14 cellular contexts compared by ENCODE assay signal in the genomic region with DNA sequence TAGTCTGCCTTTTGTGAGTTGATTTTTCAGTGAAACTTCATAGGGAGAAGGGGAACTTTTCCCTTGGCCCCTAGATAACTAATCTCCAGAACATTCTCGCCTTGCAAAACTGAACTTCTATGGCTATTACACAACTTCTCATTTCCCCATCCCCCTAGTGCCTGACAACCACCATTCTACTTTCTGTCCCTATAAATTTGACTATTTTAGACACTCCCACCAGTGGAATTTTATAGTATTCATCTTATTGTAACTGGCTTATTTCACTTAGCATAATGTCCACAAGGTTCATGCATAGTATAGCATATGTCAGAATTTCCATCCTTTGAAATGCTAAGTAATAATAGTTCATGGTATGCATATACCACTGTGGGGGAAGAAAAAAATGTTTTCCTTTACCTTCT. TPM values are rescaled to one million over a fixed set of nuclear protein-coding genes. Genes with fewer than 3 reads are reported as not detected.
DNase-seq lines count a peak whose midpoint lies in the region; ATAC-seq, FAIRE-seq and TF ChIP-seq lines count a peak whose summit lies in the region.
"Had no signal": no experiment of that assay in that cellular context is flagged by ENCODE, and none has a peak within 500 bp of the region (broad histone marks: within the 10 kb centered on the region; RNA-seq: fewer than 3 reads in every experiment).

No MANE protein-coding gene starts in this region.

- H3K4me1 Mint-ChIP-seq in activated CD4-positive, alpha-beta T cell treated with anti-CD3 and anti-CD28 coated beads, Interleukin-2, amount 10 ng/mL, durations not matched to agents 24 days and 14 days: peaks cover 46% of the 10 kb centered on the region
- H3K4me1 Mint-ChIP-seq in activated CD4-positive, alpha-beta T cell treated with anti-CD3 and anti-CD28 coated beads, Interleukin-2, amount 10 ng/mL, durations not matched to agents 7 days and 5 days: peaks cover 12% of the 10 kb centered on the region

- H3K9me1 ChIP-seq in K562 (ENCODE audit: control insufficient read depth, insufficient read depth, low read length): no peaks in the 10 kb centered on the region

- DNase-seq in activated CD4-positive, alpha-beta T cell treated with anti-CD3 and anti-CD28 coated beads, Interleukin-2, amount 10 ng/mL, durations not matched to agents 24 days and 14 days: no peak
- DNase-seq in activated CD4-positive, alpha-beta T cell treated with anti-CD3 and anti-CD28 coated beads, Interleukin-2, amount 10 ng/mL, durations not matched to agents 7 days and 5 days: no peak
- peak; percentile 40 to 56 for DNase-seq in Kasumi-1 (lab: John Stamatoyannopoulos, UW)
- no peak for DNase-seq in K562 (ENCODE audit: extremely low read depth in 1 of 4, low spot score in 3 of 4)
- peak; percentile 17 for DNase-seq in skeletal muscle cell (ENCODE audit: low read depth)
- DNase-seq in COR-L47 (lab: John Stamatoyannopoulos, UW): no peak
- DNase-seq: activated CD4-positive, alpha-beta T cell treated with anti-CD3 and anti-CD28 coated beads, Interleukin-2, amount 50 U/mL, for 4 hours; KG1; naive thymus-derived CD8-positive, alpha-beta T cell; sigmoid colon had no signal

- H4K20me1 ChIP-seq in K562 (replicated peaks; ENCODE audit: control insufficient read depth, insufficient read depth, low read length): no peaks in the 10 kb centered on the region

- FAIRE-seq in K562 (lab: Jason Lieb, UNC): no peak
- FAIRE-seq: A204.1 had no signal

- no peak overlapping the region for H3K4me3 ChIP-seq in K562
- H3K4me3 ChIP-seq in skeletal muscle cell (ENCODE audit: low read depth, low read length): no peak overlapping the region
- H3K4me3 ChIP-seq: sigmoid colon, tibial nerve had no signal

- H3K36me3 Mint-ChIP-seq in activated CD4-positive, alpha-beta T cell treated with anti-CD3 and anti-CD28 coated beads, Interleukin-2, amount 10 ng/mL, durations not matched to agents 24 days and 14 days (ENCODE audit: low read depth): peaks cover 18% of the 10 kb centered on the region
- peaks cover 16% of the 10 kb centered on the region for H3K36me3 Mint-ChIP-seq in activated CD4-positive, alpha-beta T cell treated with anti-CD3 and anti-CD28 coated beads, Interleukin-2, amount 10 ng/mL, durations not matched to agents 7 days and 5 days (ENCODE audit: low read depth)
- H3K36me3 Mint-ChIP-seq: naive thymus-derived CD8-positive, alpha-beta T cell had no signal

- no peak for TF ChIP-seq EP300 in K562 (IDR thresholded peaks at IDR 0.05; ENCODE audit: low read length)

- TF ChIP-seq CTCF in K562 (IDR thresholded peaks at IDR 0.05 in 2 of 3, conservative IDR thresholded peaks at IDR 0.05 in 1 of 3; ENCODE audit: insufficient read depth in 2 of 3, low read depth in 1 of 3, low read length in 3 of 3): no peak

- no peak overlapping the region for H2AFZ ChIP-seq in K562 (ENCODE audit: low read depth, low read length)

- H3K9ac ChIP-seq in K562 (ENCODE audit: insufficient read depth in 1 of 2, low read depth in 2 of 2, low read length in 2 of 2): no peak overlapping the region

- peaks cover 33% of the 10 kb centered on the region for H3K9me3 Mint-ChIP-seq in activated CD4-positive, alpha-beta T cell treated with anti-CD3 and anti-CD28 coated beads, Interleukin-2, amount 10 ng/mL, durations not matched to agents 24 days and 14 days
- H3K9me3 Mint-ChIP-seq in activated CD4-positive, alpha-beta T cell treated with anti-CD3 and anti-CD28 coated beads, Interleukin-2, amount 10 ng/mL, durations not matched to agents 7 days and 5 days: peaks cover 26% of the 10 kb centered on the region

- 0% methylated on average over 1 of the region's 1 CpG for WGBS in K562 (ENCODE audit: insufficient coverage, low coverage, missing lambda C conversion rate)

- CTCF ChIA-PET in activated CD4-positive, alpha-beta T cell treated with anti-CD3 and anti-CD28 coated beads, Interleukin-2, amount 10 ng/mL, durations not matched to agents 7 days and 5 days (lab: Charles Lee): no interaction called here
- CTCF ChIA-PET in K562 (lab: Yijun Ruan, JAX; ENCODE audit: low intra/inter-chr PET ratio): no interaction called here

- ATAC-seq in K562 (no peak), HG03108 (IDR thresholded peaks at IDR 0.05; ENCODE audit: unreplicated experiment) (no peak), GM19023 (IDR thresholded peaks at IDR 0.05; ENCODE audit: unreplicated experiment) (no peak)
- ATAC-seq: naive thymus-derived CD8-positive, alpha-beta T cell had no signal

- no peaks in the 10 kb centered on the region for H3K27me3 ChIP-seq in K562 (ENCODE audit: control insufficient read depth in 2 of 2, insufficient read depth in 2 of 2, low read length in 2 of 2)
- H3K27me3 ChIP-seq: sigmoid colon, tibial nerve had no signal

- H3K27me3 Mint-ChIP-seq in activated CD4-positive, alpha-beta T cell treated with anti-CD3 and anti-CD28 coated beads, Interleukin-2, amount 10 ng/mL, durations not matched to agents 24 days and 14 days: no peaks in the 10 kb centered on the region
- H3K27me3 Mint-ChIP-seq in activated CD4-positive, alpha-beta T cell treated with anti-CD3 and anti-CD28 coated beads, Interleukin-2, amount 10 ng/mL, durations not matched to agents 7 days and 5 days: no peaks in the 10 kb centered on the region
- H3K27me3 Mint-ChIP-seq: naive thymus-derived CD8-positive, alpha-beta T cell had no signal

- BruUV-seq in K562 (replicated peaks; lab: Mats Ljungman, UMichigan): no TSS peak

- H3K27ac ChIP-seq in K562 (ENCODE audit: extremely low read depth, low read depth, low read length): no peak overlapping the region
- H3K27ac ChIP-seq: sigmoid colon had no signal

- no peaks in the 10 kb centered on the region for H3K79me2 ChIP-seq in K562 (ENCODE audit: control insufficient read depth, insufficient read depth, low read length)

- no peak for TF ChIP-seq POLR2A in K562 (conservative IDR thresholded peaks at IDR 0.05)

- in situ Hi-C loops in K562 (cut with MboI): no loop called here

- no peak for TF ChIP-seq RAD21 in K562 (CRISPR knock-in tag; conservative IDR thresholded peaks at IDR 0.05 in 1 of 2, IDR thresholded peaks at IDR 0.05 in 1 of 2)

- H3K9me3 ChIP-seq in K562 (replicated peaks; ENCODE audit: control insufficient read depth, insufficient read depth, low read depth, low read length): no peaks in the 10 kb centered on the region
- H3K9me3 ChIP-seq: sigmoid colon, tibial nerve had no signal

- H3K4me2 ChIP-seq in K562 (ENCODE audit: insufficient read depth, low read length): no peak overlapping the region

- intact Hi-C loops in activated CD4-positive, alpha-beta T cell treated with anti-CD3 and anti-CD28 coated beads, Interleukin-2, amount 10 ng/mL, durations not matched to agents 24 days and 14 days (cut with micrococcal nuclease): loop anchor here (1.0 to 5.0 kb wide), 7 partner anchors 30 to 1279 kb away; partner anchors contain the start of genes CNOT2 and CPM
- intact Hi-C loops in K562 (cut with micrococcal nuclease): no loop called here

- H3K36me3 ChIP-seq in K562 (ENCODE audit: control insufficient read depth, insufficient read depth, low read length): no peaks in the 10 kb centered on the region
- H3K36me3 ChIP-seq: sigmoid colon, tibial nerve had no signal

- POLR2A ChIA-PET in activated CD4-positive, alpha-beta T cell treated with anti-CD3 and anti-CD28 coated beads, Interleukin-2, amount 10 ng/mL, durations not matched to agents 7 days and 5 days (lab: Charles Lee): no interaction called here
- POLR2A ChIA-PET in K562 (lab: Yijun Ruan, JAX): interaction anchor here (0.6 kb wide), 1 partner anchor 1311 kb away, joined by 3 read pairs; no protein-coding TSS in a partner anchor

- H3K4me3 Mint-ChIP-seq in activated CD4-positive, alpha-beta T cell treated with anti-CD3 and anti-CD28 coated beads, Interleukin-2, amount 10 ng/mL, durations not matched to agents 24 days and 14 days: peak overlapping the region; percentile 20
- H3K4me3 Mint-ChIP-seq in activated CD4-positive, alpha-beta T cell treated with anti-CD3 and anti-CD28 coated beads, Interleukin-2, amount 10 ng/mL, durations not matched to agents 7 days and 5 days: no peak overlapping the region
- H3K4me3 Mint-ChIP-seq: naive thymus-derived CD8-positive, alpha-beta T cell had no signal

- no peaks in the 10 kb centered on the region for H3K4me1 ChIP-seq in K562 (replicated peaks in 1 of 2; ENCODE audit: control insufficient read depth in 2 of 2, insufficient read depth in 2 of 2, low read length in 2 of 2)

- peak overlapping the region; percentile 88 for H3K27ac Mint-ChIP-seq in activated CD4-positive, alpha-beta T cell treated with anti-CD3 and anti-CD28 coated beads, Interleukin-2, amount 10 ng/mL, durations not matched to agents 24 days and 14 days
- no peak overlapping the region for H3K27ac Mint-ChIP-seq in activated CD4-positive, alpha-beta T cell treated with anti-CD3 and anti-CD28 coated beads, Interleukin-2, amount 10 ng/mL, durations not matched to agents 7 days and 5 days
- H3K27ac Mint-ChIP-seq: naive thymus-derived CD8-positive, alpha-beta T cell had no signal

TF ChIP-seq in K562, 482 proteins besides CTCF, POLR2A, EP300 and RAD21 (continues in another document):
- TF ChIP-seq PHF8 (IDR thresholded peaks at IDR 0.05; ENCODE audit: borderline replicate concordance, low read length) (no peak), CHD2 (IDR thresholded peaks at IDR 0.05; ENCODE audit: low read depth, low read length) (no peak), CEBPB (tag; IDR thresholded peaks at IDR 0.05) (peak; percentile 75)

RNA-seq across cellular contexts. Expression of gene CPM, which starts 30.5 kb away (rescaled TPM):
- 63.5 and 76.5 TPM in 2 replicates for total RNA-seq in activated CD4-positive, alpha-beta T cell treated with anti-CD3 and anti-CD28 coated beads, Interleukin-2, amount 10 ng/mL, durations not matched to agents 24 days and 14 days
- total RNA-seq in activated CD4-positive, alpha-beta T cell treated with anti-CD3 and anti-CD28 coated beads, Interleukin-2, amount 10 ng/mL, durations not matched to agents 7 days and 5 days: under 1 TPM; 0.27 to 0.87 TPM
- total RNA-seq in K562 (2011; cell fraction: chromatin; rRNA removed; ENCODE audit: low replicate concordance): not detected in 2 replicates
- total RNA-seq in K562 (2011; cell fraction: nucleolus; rRNA removed): not detected in 2 replicates
- not detected in 2 replicates for total RNA-seq in K562 (2011; cell fraction: nucleoplasm; rRNA removed)
- total RNA-seq in K562 (2014; rRNA removed): not detected in 2 replicates
- total RNA-seq in K562 (2014; rRNA removed; fragmentation: Illumina TruSeq; extraction: Trizol): not detected in 2 replicates
- not detected in 2 replicates for total RNA-seq in K562 (2015; rRNA removed; fragmentation: Illumina TruSeq; extraction: Trizol)
- 0.22 and 0.31 TPM in 2 replicates for total RNA-seq in K562 (2021)
- polyA plus RNA-seq in K562 (2011; rRNA removed): not detected in 2 replicates
- not detected in 2 replicates for polyA plus RNA-seq in K562 (2011; cell fraction: cytosol; rRNA removed)
- polyA plus RNA-seq in K562 (2011; cell fraction: nucleus; rRNA removed): not detected in 2 replicates
- 0.01 TPM in 2 replicates for polyA plus RNA-seq in K562 (2012)
- polyA plus RNA-seq in K562 (2014; fragmentation: Illumina TruSeq; extraction: Trizol): not detected in 2 replicates
- not detected for polyA plus RNA-seq in K562 (2014; fragmentation: Nextera tagmentation; extraction: Ambion mirVana)
- not detected in 2 replicates for polyA plus RNA-seq in K562 (2014; rRNA removed)
- polyA minus RNA-seq in K562 (2011; rRNA and poly(A)+ RNA removed): not detected in 2 replicates
- 0.48 and 6.5 TPM in 2 replicates for polyA minus RNA-seq in K562 (2011; cell fraction: cytosol; rRNA and poly(A)+ RNA removed)
- polyA minus RNA-seq in K562 (2011; cell fraction: nucleus; rRNA and poly(A)+ RNA removed): 0.11 TPM in 1 of 2 replicates, not detected in the other

Comparison
In these comparisons a context has a peak if more than half of its experiments do, and no peak if none do; other contexts are left out.
1. RNA of gene CPM, which starts 30.5 kb away (total RNA-seq): 63.5 to 76.5 TPM in activated CD4-positive, alpha-beta T cell treated with anti-CD3 and anti-CD28 coated beads, Interleukin-2, amount 10 ng/mL, durations not matched to agents 24 days and 14 days; 0.27 to 0.87 TPM in activated CD4-positive, alpha-beta T cell treated with anti-CD3 and anti-CD28 coated beads, Interleukin-2, amount 10 ng/mL, durations not matched to agents 7 days and 5 days and 0.22 to 0.31 TPM in K562; every median in the first group is over 10 times any median in the second.
2. DNase-seq: peak in Kasumi-1 (2 of 2) and skeletal muscle cell (single experiment); none in activated CD4-positive, alpha-beta T cell treated with anti-CD3 and anti-CD28 coated beads, Interleukin-2, amount 10 ng/mL, durations not matched to agents 24 days and 14 days (single experiment), activated CD4-positive, alpha-beta T cell treated with anti-CD3 and anti-CD28 coated beads, Interleukin-2, amount 10 ng/mL, durations not matched to agents 7 days and 5 days (single experiment), K562 (0 of 4) and COR-L47 (single experiment).